In genomic region chr22:23031795-23032194, GRCh38 we compare ENCODE assay signal across 35 cellular contexts.
"Had no signal": no experiment of that assay in that cellular context is flagged by ENCODE, and none has a peak within 500 bp of the region (broad histone marks: within the 10 kb centered on the region; RNA-seq: fewer than 3 reads in every experiment).

No MANE protein-coding gene starts in this region.

- H3K4me3 ChIP-seq: ascending aorta, breast epithelium had no signal

- H3K9me3 Mint-ChIP-seq: activated CD4-positive, alpha-beta memory T cell treated with anti-CD3 and anti-CD28 coated beads, Interleukin-2, amount 10 ng/mL, durations not matched to agents 7 days and 5 days; activated CD4-positive, alpha-beta T cell treated with anti-CD3 and anti-CD28 coated beads, Interleukin-2, amount 10 ng/mL, durations not matched to agents 7 days and 5 days; activated naive CD4-positive, alpha-beta T cell treated with anti-CD3 and anti-CD28 coated beads, Interleukin-2, amount 10 ng/mL, durations not matched to agents 7 days and 5 days; activated naive CD4-positive, alpha-beta T cell treated with anti-CD3 and anti-CD28 coated beads, Interleukin-2, amount 50 U/mL, for 24 hours; activated naive CD8-positive, alpha-beta T cell treated with anti-CD3 and anti-CD28 coated beads, Interleukin-2, amount 10 ng/mL, durations not matched to agents 7 days and 5 days; activated naive CD8-positive, alpha-beta T cell treated with anti-CD3 and anti-CD28 coated beads, Interleukin-2, amount 50 U/mL, for 24 hours; activated T-cell treated with anti-CD3 and anti-CD28 coated beads, Interleukin-2, amount 50 U/mL, for 24 hours; activated T-helper 2 cell treated with anti-CD3 and anti-CD28 coated beads, Interferon-gamma antibody, Interleukin-2, Interleukin-4, amounts not matched to agents 10 μg/mL and 5 μg/mL and 100 μg/mL, durations not matched to agents 14 hours and 24 hours and 36 hours; T-helper 1 cell treated with Interleukin-12 subunit alpha and Interleukin-12 subunit beta and Interleukin-4 antibody, amounts not matched to agents 30 μg/mL and 1 μg/mL, for 36 hours; T-helper 2 cell treated with Interferon-gamma antibody and Interleukin-4, amounts not matched to agents 5 μg/mL and 100 μg/mL, for 36 hours had no signal

- H3K9me3 ChIP-seq: ascending aorta, breast epithelium had no signal

- FAIRE-seq: colon, TTC549 had no signal

- H3K4me1 ChIP-seq: ascending aorta, breast epithelium had no signal

- ATAC-seq: activated CD4-positive, alpha-beta T cell treated with anti-CD3 and anti-CD28 coated beads for 36 hours; activated CD8-positive, alpha-beta T cell treated with anti-CD3 and anti-CD28 coated beads, Interleukin-2, amount 10 ng/mL, durations not matched to agents 7 days and 5 days; activated naive CD8-positive, alpha-beta T cell treated with anti-CD3 and anti-CD28 coated beads, Interleukin-2, amount 50 U/mL, for 24 hours had no signal

- H3K36me3 ChIP-seq: ascending aorta, breast epithelium had no signal

- DNase-seq: activated B cell treated with CpG ODN at 0.5 μM for 24 hours; activated CD4-positive, alpha-beta memory T cell treated with anti-CD3 and anti-CD28 coated beads, Interleukin-2, amount 10 ng/mL, durations not matched to agents 7 days and 5 days; activated CD4-positive, alpha-beta T cell treated with anti-CD3 and anti-CD28 coated beads for 1 hour; activated CD4-positive, alpha-beta T cell treated with anti-CD3 and anti-CD28 coated beads for 36 hours; activated CD4-positive, alpha-beta T cell treated with anti-CD3 and anti-CD28 coated beads for 48 hours; activated CD4-positive, alpha-beta T cell treated with anti-CD3 and anti-CD28 coated beads, Interleukin-2, amount 10 ng/mL, durations not matched to agents 7 days and 5 days; activated CD4-positive, alpha-beta T cell treated with anti-CD3 and anti-CD28 coated beads, Interleukin-2, amount 50 U/mL, for 48 hours; activated CD8-positive, alpha-beta memory T cell treated with anti-CD3 and anti-CD28 coated beads for 24 hours; activated CD8-positive, alpha-beta memory T cell treated with anti-CD3 and anti-CD28 coated beads, Interleukin-2, amount 50 U/mL, for 48 hours; activated CD8-positive, alpha-beta T cell treated with anti-CD3 and anti-CD28 coated beads, Interleukin-2, amount 10 ng/mL, durations not matched to agents 7 days and 5 days; activated effector memory CD4-positive, alpha-beta T cell treated with Interleukin-2 at 50 U/mL for 16 hours; activated gamma-delta T cell; activated naive CD4-positive, alpha-beta T cell treated with anti-CD3 and anti-CD28 coated beads, Interleukin-2, amount 10 ng/mL, durations not matched to agents 7 days and 5 days; activated naive CD4-positive, alpha-beta T cell treated with Interleukin-2 at 50 U/mL for 16 hours; activated naive CD8-positive, alpha-beta T cell treated with anti-CD3 and anti-CD28 coated beads, Interleukin-2, amount 10 ng/mL, durations not matched to agents 7 days and 5 days; activated naive CD8-positive, alpha-beta T cell treated with anti-CD3 and anti-CD28 coated beads, Interleukin-2, amount 50 U/mL, for 24 hours; activated T-cell treated with anti-CD3 and anti-CD28 coated beads, Interleukin-2, amount 50 U/mL, for 24 hours; activated T-cell treated with anti-CD3 and anti-CD28 coated beads, Interleukin-2, amount 50 U/mL, for 48 hours; amygdala; anterior cingulate cortex; central memory CD4-positive, alpha-beta T cell; T-helper 1 cell; T-helper 2 cell; T-helper 9 cell had no signal

- H3K27me3 Mint-ChIP-seq: activated B cell treated with CpG ODN at 0.5 μM for 24 hours; activated CD4-positive, alpha-beta T cell treated with anti-CD3 and anti-CD28 coated beads for 36 hours; activated naive CD4-positive, alpha-beta T cell treated with anti-CD3 and anti-CD28 coated beads, Interleukin-2, amount 50 U/mL, for 24 hours; activated naive CD8-positive, alpha-beta T cell had no signal

- H3K27ac ChIP-seq: ascending aorta, breast epithelium, VCaP had no signal

- H3K27ac Mint-ChIP-seq: activated B cell treated with CpG ODN at 0.5 μM for 24 hours; activated CD4-positive, alpha-beta memory T cell treated with anti-CD3 and anti-CD28 coated beads, Interleukin-2, amount 10 ng/mL, durations not matched to agents 7 days and 5 days; activated CD4-positive, alpha-beta T cell treated with anti-CD3 and anti-CD28 coated beads for 36 hours; activated CD4-positive, alpha-beta T cell treated with anti-CD3 and anti-CD28 coated beads, Interleukin-2, amount 10 ng/mL, durations not matched to agents 7 days and 5 days; activated CD8-positive, alpha-beta T cell treated with anti-CD3 and anti-CD28 coated beads, Interleukin-2, amount 10 ng/mL, durations not matched to agents 7 days and 5 days; activated naive CD4-positive, alpha-beta T cell treated with anti-CD3 and anti-CD28 coated beads, Interleukin-2, amount 10 ng/mL, durations not matched to agents 7 days and 5 days; activated naive CD4-positive, alpha-beta T cell treated with anti-CD3 and anti-CD28 coated beads, Interleukin-2, amount 50 U/mL, for 24 hours; activated naive CD8-positive, alpha-beta T cell; activated naive CD8-positive, alpha-beta T cell treated with anti-CD3 and anti-CD28 coated beads, Interleukin-2, amount 10 ng/mL, durations not matched to agents 7 days and 5 days; activated naive CD8-positive, alpha-beta T cell treated with anti-CD3 and anti-CD28 coated beads, Interleukin-2, amount 50 U/mL, for 24 hours; activated T-cell treated with anti-CD3 and anti-CD28 coated beads, Interleukin-2, amount 50 U/mL, for 24 hours; activated T-helper 2 cell treated with anti-CD3 and anti-CD28 coated beads, Interferon-gamma antibody, Interleukin-2, Interleukin-4, amounts not matched to agents 10 μg/mL and 5 μg/mL and 100 μg/mL, durations not matched to agents 14 hours and 24 hours and 36 hours; T-helper 1 cell treated with Interleukin-12 subunit alpha and Interleukin-12 subunit beta and Interleukin-4 antibody, amounts not matched to agents 30 μg/mL and 1 μg/mL, for 36 hours; T-helper 2 cell treated with Interferon-gamma antibody and Interleukin-4, amounts not matched to agents 5 μg/mL and 100 μg/mL, for 36 hours had no signal

- H3K4me3 Mint-ChIP-seq: activated B cell treated with CpG ODN at 0.5 μM for 24 hours; activated CD4-positive, alpha-beta memory T cell treated with anti-CD3 and anti-CD28 coated beads, Interleukin-2, amount 10 ng/mL, durations not matched to agents 7 days and 5 days; activated CD4-positive, alpha-beta T cell treated with anti-CD3 and anti-CD28 coated beads for 36 hours; activated CD4-positive, alpha-beta T cell treated with anti-CD3 and anti-CD28 coated beads, Interleukin-2, amount 10 ng/mL, durations not matched to agents 7 days and 5 days; activated CD8-positive, alpha-beta T cell treated with anti-CD3 and anti-CD28 coated beads, Interleukin-2, amount 10 ng/mL, durations not matched to agents 7 days and 5 days; activated naive CD4-positive, alpha-beta T cell treated with anti-CD3 and anti-CD28 coated beads, Interleukin-2, amount 10 ng/mL, durations not matched to agents 7 days and 5 days; activated naive CD4-positive, alpha-beta T cell treated with anti-CD3 and anti-CD28 coated beads, Interleukin-2, amount 50 U/mL, for 24 hours; activated naive CD8-positive, alpha-beta T cell; activated naive CD8-positive, alpha-beta T cell treated with anti-CD3 and anti-CD28 coated beads, Interleukin-2, amount 10 ng/mL, durations not matched to agents 7 days and 5 days; activated naive CD8-positive, alpha-beta T cell treated with anti-CD3 and anti-CD28 coated beads, Interleukin-2, amount 50 U/mL, for 24 hours; activated T-cell treated with anti-CD3 and anti-CD28 coated beads, Interleukin-2, amount 50 U/mL, for 24 hours; brain; T-helper 1 cell treated with Interleukin-12 subunit alpha and Interleukin-12 subunit beta and Interleukin-4 antibody, amounts not matched to agents 30 μg/mL and 1 μg/mL, for 36 hours; T-helper 2 cell treated with Interferon-gamma antibody and Interleukin-4, amounts not matched to agents 5 μg/mL and 100 μg/mL, for 36 hours had no signal

- H3K36me3 Mint-ChIP-seq: activated naive CD4-positive, alpha-beta T cell treated with anti-CD3 and anti-CD28 coated beads, Interleukin-2, amount 10 ng/mL, durations not matched to agents 7 days and 5 days; activated naive CD4-positive, alpha-beta T cell treated with anti-CD3 and anti-CD28 coated beads, Interleukin-2, amount 50 U/mL, for 24 hours; activated naive CD8-positive, alpha-beta T cell; activated naive CD8-positive, alpha-beta T cell treated with anti-CD3 and anti-CD28 coated beads, Interleukin-2, amount 10 ng/mL, durations not matched to agents 7 days and 5 days; brain had no signal

- H3K27me3 ChIP-seq: ascending aorta had no signal
